Comparison of ENCODE assay signal across 9 cellular contexts in the genomic region with DNA sequence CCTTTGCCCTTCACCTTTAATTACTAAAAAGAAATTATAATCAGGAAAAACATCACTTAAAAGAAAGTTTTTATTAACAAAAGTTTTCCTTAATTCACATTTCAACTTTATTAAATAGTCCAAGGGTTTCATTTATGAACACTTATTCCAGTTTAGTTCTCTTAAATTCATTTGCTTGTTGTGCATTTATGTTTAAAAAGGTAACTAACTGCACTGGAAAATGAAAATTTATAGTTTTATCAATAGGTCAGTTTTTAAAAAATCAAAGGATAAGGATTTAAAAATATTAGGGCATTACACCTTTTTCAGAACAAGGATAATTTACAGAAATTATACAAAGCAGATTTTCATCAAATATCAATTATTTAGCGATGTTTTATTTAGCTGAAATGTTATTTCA. TPM values are rescaled to one million over a fixed set of nuclear protein-coding genes. Genes with fewer than 3 reads are reported as not detected.
DNase-seq lines count a peak whose midpoint lies in the region; ATAC-seq, FAIRE-seq and TF ChIP-seq lines count a peak whose summit lies in the region.
"Had no signal": no experiment of that assay in that cellular context is flagged by ENCODE, and none has a peak within 500 bp of the region (broad histone marks: within the 10 kb centered on the region; RNA-seq: fewer than 3 reads in every experiment).

No MANE protein-coding gene starts in this region.

- H3K36me3 ChIP-seq in kidney (ENCODE audit: control insufficient read depth in 1 of 2, insufficient read depth in 2 of 2, low read length in 2 of 2) = peaks cover 25 to 54% of the 10 kb centered on the region in 2 donors

- FAIRE-seq in kidney (lab: Jason Lieb, UNC) = peak; percentile 11

- TF ChIP-seq CTCF in kidney (IDR thresholded peaks at IDR 0.05; ENCODE audit: borderline replicate concordance, extremely low read depth, insufficient read depth) = no peak
- no peak for TF ChIP-seq CTCF in omental fat pad (IDR thresholded peaks at IDR 0.05)

- H3K27me3 Mint-ChIP-seq in activated T-cell treated with anti-CD3 and anti-CD28 coated beads, Interleukin-2, amount 50 U/mL, for 24 hours = no peaks in the 10 kb centered on the region
- H3K27me3 Mint-ChIP-seq in activated T-helper 2 cell treated with anti-CD3 and anti-CD28 coated beads, Interferon-gamma antibody, Interleukin-2, Interleukin-4, amounts not matched to agents 10 μg/mL and 5 μg/mL and 100 μg/mL, durations not matched to agents 14 hours and 24 hours and 36 hours (ENCODE audit: low read depth) = no peaks in the 10 kb centered on the region

- H3K4me1 Mint-ChIP-seq in activated T-cell treated with anti-CD3 and anti-CD28 coated beads, Interleukin-2, amount 50 U/mL, for 24 hours (ENCODE audit: low read depth) = peaks cover 75% of the 10 kb centered on the region
- peaks cover 64% of the 10 kb centered on the region for H3K4me1 Mint-ChIP-seq in activated T-helper 2 cell treated with anti-CD3 and anti-CD28 coated beads, Interferon-gamma antibody, Interleukin-2, Interleukin-4, amounts not matched to agents 10 μg/mL and 5 μg/mL and 100 μg/mL, durations not matched to agents 14 hours and 24 hours and 36 hours (ENCODE audit: low read depth)

- no peaks in the 10 kb centered on the region for H3K9me3 ChIP-seq in kidney (ENCODE audit: control insufficient read depth in 1 of 2, low read length in 2 of 2)

- H3K4me3 ChIP-seq in kidney (ENCODE audit: low read length in 2 of 2) = peak overlapping the region; percentile 40 to 75

- DNase-seq in activated T-cell treated with anti-CD3 and anti-CD28 coated beads, Interleukin-2, amount 50 U/mL, for 24 hours = no peak
- DNase-seq in activated T-cell treated with anti-CD3 and anti-CD28 coated beads, Interleukin-2, amount 50 U/mL, for 48 hours = no peak
- DNase-seq in activated T-helper 2 cell treated with anti-CD3 and anti-CD28 coated beads, Interferon-gamma antibody, Interleukin-2, Interleukin-4, amounts not matched to agents 10 μg/mL and 5 μg/mL and 100 μg/mL, durations not matched to agents 14 hours and 24 hours and 36 hours (ENCODE audit: low spot score) = no peak
- DNase-seq in kidney (no peak), omental fat pad (ENCODE audit: low spot score) (no peak)

- peak overlapping the region in 1 of 2 donors; percentile 68 for H3K9ac ChIP-seq in kidney (ENCODE audit: low read length in 2 of 2)

- H3K27ac ChIP-seq in kidney (ENCODE audit: low read depth in 2 of 2, low read length in 2 of 2) = peak overlapping the region in 1 of 2 donors; percentile 71
- peak overlapping the region; percentile 72 for H3K27ac ChIP-seq in temporal lobe (ENCODE audit: low read depth, low read length)

- intact Hi-C loops in activated T-helper 2 cell treated with anti-CD3 and anti-CD28 coated beads, Interferon-gamma antibody, Interleukin-2, Interleukin-4, amounts not matched to agents 10 μg/mL and 5 μg/mL and 100 μg/mL, durations not matched to agents 14 hours and 24 hours and 36 hours (cut with micrococcal nuclease) = loop anchor here (2.0 to 5.0 kb wide), 2 partner anchors 51 to 140 kb away; partner anchors contain the start of gene NELFCD
- intact Hi-C loops in kidney (cut with DNase I) = no loop called here

- no peaks in the 10 kb centered on the region for H3K9me3 Mint-ChIP-seq in activated T-cell treated with anti-CD3 and anti-CD28 coated beads, Interleukin-2, amount 50 U/mL, for 24 hours
- no peaks in the 10 kb centered on the region for H3K9me3 Mint-ChIP-seq in activated T-helper 2 cell treated with anti-CD3 and anti-CD28 coated beads, Interferon-gamma antibody, Interleukin-2, Interleukin-4, amounts not matched to agents 10 μg/mL and 5 μg/mL and 100 μg/mL, durations not matched to agents 14 hours and 24 hours and 36 hours

- H3K27ac Mint-ChIP-seq in activated T-cell treated with anti-CD3 and anti-CD28 coated beads, Interleukin-2, amount 50 U/mL, for 24 hours = peak overlapping the region; percentile 94
- peak overlapping the region; percentile 64 for H3K27ac Mint-ChIP-seq in activated T-helper 2 cell treated with anti-CD3 and anti-CD28 coated beads, Interferon-gamma antibody, Interleukin-2, Interleukin-4, amounts not matched to agents 10 μg/mL and 5 μg/mL and 100 μg/mL, durations not matched to agents 14 hours and 24 hours and 36 hours

- peak overlapping the region; percentile 78 for H3K4me3 Mint-ChIP-seq in activated T-cell treated with anti-CD3 and anti-CD28 coated beads, Interleukin-2, amount 50 U/mL, for 24 hours
- peak overlapping the region; percentile 80 for H3K4me3 Mint-ChIP-seq in activated T-helper 2 cell treated with anti-CD3 and anti-CD28 coated beads, Interferon-gamma antibody, Interleukin-2, Interleukin-4, amounts not matched to agents 10 μg/mL and 5 μg/mL and 100 μg/mL, durations not matched to agents 14 hours and 24 hours and 36 hours (ENCODE audit: low read depth)

- H3K4me1 ChIP-seq in kidney (ENCODE audit: control insufficient read depth in 1 of 2, insufficient read depth in 1 of 2, low read depth in 1 of 2, low read length in 2 of 2) = peaks cover 10 to 20% of the 10 kb centered on the region in 2 donors

- ATAC-seq in omental fat pad (ENCODE audit: low FRiP score) = no peak
- no peak for ATAC-seq in GM18867 (IDR thresholded peaks at IDR 0.05; ENCODE audit: unreplicated experiment)
- ATAC-seq in HG03378 (IDR thresholded peaks at IDR 0.05; ENCODE audit: unreplicated experiment) = no peak

- H3K36me3 Mint-ChIP-seq in activated T-cell treated with anti-CD3 and anti-CD28 coated beads, Interleukin-2, amount 50 U/mL, for 24 hours (ENCODE audit: low read depth) = peaks cover 92% of the 10 kb centered on the region
- H3K36me3 Mint-ChIP-seq in activated T-helper 2 cell treated with anti-CD3 and anti-CD28 coated beads, Interferon-gamma antibody, Interleukin-2, Interleukin-4, amounts not matched to agents 10 μg/mL and 5 μg/mL and 100 μg/mL, durations not matched to agents 14 hours and 24 hours and 36 hours (ENCODE audit: low read depth) = peaks cover 86% of the 10 kb centered on the region

RNA-seq across cellular contexts. Expression of gene ATP5F1E, which starts 1.0 kb away (rescaled TPM):
- total RNA-seq in activated T-helper 2 cell treated with anti-CD3 and anti-CD28 coated beads, Interferon-gamma antibody, Interleukin-2, Interleukin-4, amounts not matched to agents 10 μg/mL and 5 μg/mL and 100 μg/mL, durations not matched to agents 14 hours and 24 hours and 36 hours = 61.2 and 66.9 TPM in 2 replicates
- 67.7 TPM for total RNA-seq in kidney
- polyA plus RNA-seq in kidney (ENCODE audit: insufficient read depth, low read depth, low replicate concordance) = 251 TPM
- 28.3 TPM for total RNA-seq in temporal lobe
- total RNA-seq in omental fat pad = 10 to 100 TPM; 33.4 to 46.4 (median 37.5) TPM

RNA-seq across cellular contexts. Expression of gene PRELID3B, which starts 9.5 kb away (rescaled TPM):
- 106 and 112 TPM in 2 replicates for total RNA-seq in activated T-helper 2 cell treated with anti-CD3 and anti-CD28 coated beads, Interferon-gamma antibody, Interleukin-2, Interleukin-4, amounts not matched to agents 10 μg/mL and 5 μg/mL and 100 μg/mL, durations not matched to agents 14 hours and 24 hours and 36 hours
- total RNA-seq in kidney (38.5 TPM), temporal lobe (33.7 TPM), omental fat pad (10 to 100 TPM; 33.1 to 71.1 (median 51.2) TPM)
- polyA plus RNA-seq in kidney (ENCODE audit: insufficient read depth, low read depth, low replicate concordance) = 26.4 TPM

RNA-seq across cellular contexts. Expression of gene TUBB1, which starts 13.9 kb away (rescaled TPM):
- not detected in 2 replicates for total RNA-seq in activated T-helper 2 cell treated with anti-CD3 and anti-CD28 coated beads, Interferon-gamma antibody, Interleukin-2, Interleukin-4, amounts not matched to agents 10 μg/mL and 5 μg/mL and 100 μg/mL, durations not matched to agents 14 hours and 24 hours and 36 hours
- total RNA-seq in kidney = not detected
- 0.17 TPM for polyA plus RNA-seq in kidney (ENCODE audit: insufficient read depth, low read depth, low replicate concordance)
- 0.49 TPM for total RNA-seq in temporal lobe
- total RNA-seq in omental fat pad = under 1 TPM; 0.19 to 0.56 (median 0.36) TPM
- total RNA-seq: dermis blood vessel endothelial cell had no signal

RNA-seq across cellular contexts. Expression of gene CTSZ, which starts 26.0 kb away (rescaled TPM):
- 62.0 and 66.1 TPM in 2 replicates for total RNA-seq in activated T-helper 2 cell treated with anti-CD3 and anti-CD28 coated beads, Interferon-gamma antibody, Interleukin-2, Interleukin-4, amounts not matched to agents 10 μg/mL and 5 μg/mL and 100 μg/mL, durations not matched to agents 14 hours and 24 hours and 36 hours
- total RNA-seq in kidney = 200 TPM
- polyA plus RNA-seq in kidney (ENCODE audit: insufficient read depth, low read depth, low replicate concordance) = 234 TPM
- total RNA-seq in temporal lobe = 10.6 TPM
- 100 to 1,000 TPM; 165 to 410 (median 217) TPM for total RNA-seq in omental fat pad

RNA-seq across cellular contexts. Expression of gene NELFCD, which starts 52.0 kb away (rescaled TPM):
- total RNA-seq in activated T-helper 2 cell treated with anti-CD3 and anti-CD28 coated beads, Interferon-gamma antibody, Interleukin-2, Interleukin-4, amounts not matched to agents 10 μg/mL and 5 μg/mL and 100 μg/mL, durations not matched to agents 14 hours and 24 hours and 36 hours = 111 and 113 TPM in 2 replicates
- 50.2 TPM for total RNA-seq in kidney
- polyA plus RNA-seq in kidney (ENCODE audit: insufficient read depth, low read depth, low replicate concordance) = 63.4 TPM
- total RNA-seq in temporal lobe = 34.9 TPM
- total RNA-seq in omental fat pad = 10 to 100 TPM; 44.7 to 63.5 (median 53.4) TPM
